ENCODE assay signal across 12 cellular contexts in genomic region chr13:42524487-42525034, GRCh38. TPM values are rescaled to one million over a fixed set of nuclear protein-coding genes. Genes with fewer than 3 reads are reported as not detected.
DNase-seq lines count a peak whose midpoint lies in the region; ATAC-seq lines count a peak whose summit lies in the region.
"Had no signal": no experiment of that assay in that cellular context is flagged by ENCODE, and none has a peak within 500 bp of the region (broad histone marks: within the 10 kb centered on the region; RNA-seq: fewer than 3 reads in every experiment).

No MANE protein-coding gene starts in this region.

- DNase-seq in SJSA1 (ENCODE audit: low read depth in 1 of 2, low spot score in 2 of 2) (no peak), naive B cell (peak; percentile 26), aorta (no peak), Right ventricle myocardium superior (no peak), epidermal melanocyte (ENCODE audit: insufficient read length, low spot score) (no peak), DMS53 treated with DMSO at 0.1 percent for 48 hours (lab: John Stamatoyannopoulos, UW; ENCODE audit: unreplicated experiment) (no peak)
- DNase-seq: activated CD4-positive, alpha-beta memory T cell treated with anti-CD3 and anti-CD28 coated beads, Interleukin-2, amount 10 ng/mL, durations not matched to agents 7 days and 5 days; DMS79 treated with DMSO at 0.1 percent for 48 hours; MM.1S; SHP77 had no signal

- H3K9me3 Mint-ChIP-seq in naive B cell, result peaks cover 0 to 10% (median 0%) of the 10 kb centered on the region in 7 donors

- peaks cover 4 to 11% (median 10%) of the 10 kb centered on the region in 3 donors for H3K27me3 Mint-ChIP-seq in naive B cell
- H3K27me3 Mint-ChIP-seq: activated CD4-positive, alpha-beta memory T cell treated with anti-CD3 and anti-CD28 coated beads, Interleukin-2, amount 10 ng/mL, durations not matched to agents 7 days and 5 days had no signal

- H3K4me1 ChIP-seq in SJSA1 (replicated peaks) (peaks cover 13% of the 10 kb centered on the region), aorta (ENCODE audit: control insufficient read depth in 1 of 2, insufficient read depth in 2 of 2, low read length in 2 of 2) (no peaks in the 10 kb centered on the region)

- ATAC-seq in GM18907 (IDR thresholded peaks at IDR 0.05; ENCODE audit: unreplicated experiment) (peak; percentile 90), HG02938 (IDR thresholded peaks at IDR 0.05; ENCODE audit: unreplicated experiment) (peak; percentile 94), naive B cell (ENCODE audit: low read depth in 2 of 2) (peak; percentile 83 to 85), aorta (ENCODE audit: low FRiP score) (no peak), Right ventricle myocardium superior (ENCODE audit: poor library complexity) (no peak)

- peaks cover 0 to 3% of the 10 kb centered on the region in 2 donors for H3K36me3 Mint-ChIP-seq in naive B cell

- peak overlapping the region in 2 of 6 donors; percentile 69 to 73 for H3K27ac Mint-ChIP-seq in naive B cell
- H3K27ac Mint-ChIP-seq: activated CD4-positive, alpha-beta memory T cell treated with anti-CD3 and anti-CD28 coated beads, Interleukin-2, amount 10 ng/mL, durations not matched to agents 7 days and 5 days had no signal

- peak overlapping the region; percentile 27 for H3K27ac ChIP-seq in SJSA1
- no peak overlapping the region for H3K27ac ChIP-seq in aorta (ENCODE audit: low read depth in 1 of 2, low read length in 2 of 2)

- intact Hi-C loops in aorta (cut with DNase I) (no loop called here), Right ventricle myocardium superior (cut with DNase I) (no loop called here)

- WGBS in aorta, 2 donors, result 79 to 83% methylated on average over 3 of the region's 3 CpGs

- H3K9me3 ChIP-seq in SJSA1 (replicated peaks) (no peaks in the 10 kb centered on the region), aorta (ENCODE audit: control insufficient read depth, low read length) (no peaks in the 10 kb centered on the region)

- H3K36me3 ChIP-seq in SJSA1 (no peaks in the 10 kb centered on the region), aorta (ENCODE audit: control insufficient read depth in 1 of 2, insufficient read depth in 2 of 2, low read length in 1 of 2) (no peaks in the 10 kb centered on the region)

- H3K27me3 ChIP-seq in SJSA1 (replicated peaks), result no peaks in the 10 kb centered on the region
- H3K27me3 ChIP-seq in aorta (ENCODE audit: control insufficient read depth in 1 of 2, insufficient read depth in 2 of 2, low read length in 1 of 2), result no peaks in the 10 kb centered on the region

- H3K4me3 ChIP-seq in SJSA1 (no peak overlapping the region), aorta (ENCODE audit: low read length in 2 of 2) (no peak overlapping the region)

- H3K4me3 Mint-ChIP-seq in naive B cell, result no peak overlapping the region
- H3K4me3 Mint-ChIP-seq: activated CD4-positive, alpha-beta memory T cell treated with anti-CD3 and anti-CD28 coated beads, Interleukin-2, amount 10 ng/mL, durations not matched to agents 7 days and 5 days had no signal

- peaks cover 11 to 20% (median 12%) of the 10 kb centered on the region in 3 donors for H3K4me1 Mint-ChIP-seq in naive B cell
- H3K4me1 Mint-ChIP-seq: activated CD4-positive, alpha-beta memory T cell treated with anti-CD3 and anti-CD28 coated beads, Interleukin-2, amount 10 ng/mL, durations not matched to agents 7 days and 5 days had no signal

RNA-seq across cellular contexts. Expression of gene TNFSF11, which starts 49.4 kb away (rescaled TPM):
- total RNA-seq in SJSA1 (2014; rRNA removed; shearing (Covaris generic)), result 0.05 TPM in 1 of 2 replicates, not detected in the other
- polyA plus RNA-seq in naive B cell (ENCODE audit: low read depth in 6 of 6) (not detected), aorta (not detected)
- total RNA-seq in aorta (under 1 TPM in 1 of 2 donors, not detected in 1; 0.16 TPM), Right ventricle myocardium superior (not detected)

Comparison
In these comparisons a context has a peak if more than half of its experiments do, and no peak if none do; other contexts are left out.
1. ATAC-seq: peak in GM18907 (single experiment), HG02938 (single experiment) and naive B cell (2 of 2); none in aorta (single experiment) and Right ventricle myocardium superior (single experiment).